ENCODE assay signal across 36 cellular contexts in the genomic region with DNA sequence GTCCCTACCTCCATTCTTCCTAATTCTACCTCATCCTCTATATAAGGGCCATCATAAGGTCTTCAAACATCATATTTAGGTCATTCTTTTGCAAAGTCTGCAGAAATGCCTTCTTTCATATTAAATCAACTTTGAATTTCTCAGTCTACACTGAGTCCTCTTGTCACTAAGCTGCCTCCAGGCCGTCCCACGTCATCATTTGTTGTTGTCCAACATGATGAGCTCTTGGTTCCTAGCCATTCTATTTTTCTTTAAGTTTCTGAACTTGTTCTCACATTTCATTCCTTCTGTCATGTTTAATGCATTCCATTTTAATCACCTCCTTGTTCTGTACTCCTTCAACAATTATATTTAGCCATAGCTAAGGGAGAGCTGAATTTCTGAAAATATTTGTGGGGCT. TPM values are rescaled to one million over a fixed set of nuclear protein-coding genes. Genes with fewer than 3 reads are reported as not detected.
"Had no signal": no experiment of that assay in that cellular context is flagged by ENCODE, and none has a peak within 500 bp of the region (broad histone marks: within the 10 kb centered on the region; RNA-seq: fewer than 3 reads in every experiment).

No MANE protein-coding gene starts in this region.

- H3K4me2 ChIP-seq: SK-N-SH had no signal

- H3K9me3 Mint-ChIP-seq: activated naive CD8-positive, alpha-beta T cell treated with anti-CD3 and anti-CD28 coated beads for 36 hours had no signal

- H3K27ac Mint-ChIP-seq: activated CD8-positive, alpha-beta T cell treated with anti-CD3 and anti-CD28 coated beads for 36 hours; activated naive CD8-positive, alpha-beta T cell treated with anti-CD3 and anti-CD28 coated beads for 36 hours; activated T-cell treated with anti-CD3 and anti-CD28 coated beads, Interleukin-2, amount 50 U/mL, for 72 hours; activated T-helper 17 cell treated with anti-CD3 and anti-CD28 coated beads, Interleukin-2, amount 50 U/mL, for 72 hours; T-cell had no signal

- H3K9ac ChIP-seq: SK-N-SH had no signal

- H3K36me3 ChIP-seq: cardiac muscle cell, Peyer's patch, SJSA1, WERI-Rb-1 had no signal

- ATAC-seq: activated CD8-positive, alpha-beta T cell treated with anti-CD3 and anti-CD28 coated beads for 36 hours; activated T-cell treated with anti-CD3 and anti-CD28 coated beads, Interleukin-2, amount 50 U/mL, for 72 hours; activated T-helper 17 cell treated with anti-CD3 and anti-CD28 coated beads, Interleukin-2, amount 50 U/mL, for 72 hours; K562; PC-3; T-cell had no signal

- H3K9me3 ChIP-seq: Peyer's patch, SJSA1, SK-N-SH had no signal

- DNase-seq: activated CD4-positive, alpha-beta T cell treated with anti-CD3 and anti-CD28 coated beads for 1 hour; activated CD4-positive, alpha-beta T cell treated with anti-CD3 and anti-CD28 coated beads for 48 hours; activated CD4-positive, alpha-beta T cell treated with anti-CD3 and anti-CD28 coated beads, Interleukin-2, amount 50 U/mL, for 4 hours; activated CD4-positive, CD25-positive, alpha-beta regulatory T cell; activated CD8-positive, alpha-beta T cell treated with anti-CD3 and anti-CD28 coated beads for 36 hours; activated effector memory CD4-positive, alpha-beta T cell treated with anti-CD3 and anti-CD28 coated beads, Interleukin-2, amount 50 U/mL, for 16 hours; activated naive CD4-positive, alpha-beta T cell; activated naive CD4-positive, alpha-beta T cell treated with anti-CD3 and anti-CD28 coated beads, Interleukin-2, amount 50 U/mL, for 16 hours; activated naive CD8-positive, alpha-beta T cell treated with anti-CD3 and anti-CD28 coated beads for 36 hours; activated T-cell treated with anti-CD3 and anti-CD28 coated beads, Interleukin-2, amount 50 U/mL, for 1 hour; activated T-cell treated with anti-CD3 and anti-CD28 coated beads, Interleukin-2, amount 50 U/mL, for 72 hours; amniotic stem cell; aorta; IMR-90; NCI-H1105; NCI-H1417 treated with DMSO at 0.1 percent for 48 hours; NCI-H187 treated with DMSO at 0.1 percent for 48 hours; NCI-H2081; NCI-H345; NCI-H524 treated with DMSO at 0.1 percent for 48 hours; NK-92 treated with Interleukin-12 subunit alpha and Interleukin-12 subunit beta, amount 100 ng/mL, for 24 hours; PC-3; Peyer's patch; RPMI8226; SHP77 treated with DMSO at 0.1 percent for 48 hours; SK-N-SH; T-cell; T-helper 2 cell; T-helper 9 cell; WERI-Rb-1 had no signal

- H3K4me1 ChIP-seq: Peyer's patch, SJSA1 had no signal

- H3K36me3 Mint-ChIP-seq: activated naive CD8-positive, alpha-beta T cell treated with anti-CD3 and anti-CD28 coated beads for 36 hours; T-cell had no signal

- H3K4me1 Mint-ChIP-seq: activated naive CD8-positive, alpha-beta T cell treated with anti-CD3 and anti-CD28 coated beads for 36 hours; activated T-helper 17 cell treated with anti-CD3 and anti-CD28 coated beads, Interleukin-2, amount 50 U/mL, for 72 hours; T-cell had no signal

- H3K27ac ChIP-seq: cardiac muscle cell, Peyer's patch, SJSA1, WERI-Rb-1 had no signal

- H3K4me3 ChIP-seq: cardiac muscle cell, K562, Peyer's patch, SJSA1 had no signal

- H3K27me3 ChIP-seq: cardiac muscle cell, Peyer's patch, SJSA1 had no signal

- H3K4me3 Mint-ChIP-seq: activated CD8-positive, alpha-beta T cell treated with anti-CD3 and anti-CD28 coated beads for 36 hours; activated naive CD8-positive, alpha-beta T cell treated with anti-CD3 and anti-CD28 coated beads for 36 hours; activated T-cell treated with anti-CD3 and anti-CD28 coated beads, Interleukin-2, amount 50 U/mL, for 72 hours; activated T-helper 17 cell treated with anti-CD3 and anti-CD28 coated beads, Interleukin-2, amount 50 U/mL, for 72 hours; T-cell had no signal

- H3K27me3 Mint-ChIP-seq: activated CD8-positive, alpha-beta T cell treated with anti-CD3 and anti-CD28 coated beads for 36 hours; activated naive CD8-positive, alpha-beta T cell treated with anti-CD3 and anti-CD28 coated beads for 36 hours; activated T-helper 17 cell treated with anti-CD3 and anti-CD28 coated beads, Interleukin-2, amount 50 U/mL, for 72 hours; T-cell had no signal

RNA-seq across cellular contexts. Expression of a gene that starts 59.2 kb away (rescaled TPM):
- total RNA-seq: activated CD8-positive, alpha-beta memory T cell treated with anti-CD3 and anti-CD28 coated beads for 36 hours; activated CD8-positive, alpha-beta T cell treated with anti-CD3 and anti-CD28 coated beads for 36 hours; activated naive CD8-positive, alpha-beta T cell treated with anti-CD3 and anti-CD28 coated beads for 36 hours; activated T-cell treated with anti-CD3 and anti-CD28 coated beads, Interleukin-2, amount 50 U/mL, for 72 hours; activated T-helper 17 cell treated with anti-CD3 and anti-CD28 coated beads, Interleukin-2, amount 50 U/mL, for 72 hours; cardiac muscle cell; M059J; PC-3; SJSA1 had no signal
- polyA plus RNA-seq: IMR-90, SK-N-SH had no signal
